5 cellular contexts compared by ENCODE assay signal in the genomic region with DNA sequence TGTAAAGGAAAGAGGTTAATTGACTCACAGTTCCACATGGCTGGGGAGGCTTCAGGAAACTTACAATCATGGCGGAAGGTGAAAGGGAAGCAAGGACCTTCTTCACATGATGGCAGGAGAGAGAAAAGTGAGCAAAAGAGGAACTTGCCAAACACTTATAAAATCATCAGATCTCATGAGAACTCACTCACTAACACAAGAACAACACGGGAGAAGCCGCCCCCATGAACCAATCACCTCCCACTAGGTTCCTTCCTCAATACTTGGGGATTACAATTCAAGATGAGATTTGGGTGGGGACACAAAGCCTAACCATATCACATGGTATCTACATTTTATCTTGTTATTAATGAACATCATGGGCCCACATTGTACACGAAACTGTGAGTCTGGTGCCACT. TPM values are rescaled to one million over a fixed set of nuclear protein-coding genes. Genes with fewer than 3 reads are reported as not detected.
"Had no signal": no experiment of that assay in that cellular context is flagged by ENCODE, and none has a peak within 500 bp of the region (broad histone marks: within the 10 kb centered on the region; RNA-seq: fewer than 3 reads in every experiment).

No MANE protein-coding gene starts in this region.

RNA-seq across cellular contexts. Expression of a gene that starts 51.7 kb away (rescaled TPM):
- total RNA-seq: LHCN-M2, PC-9, Right ventricle myocardium superior, RPMI7951 had no signal
- polyA plus RNA-seq: SK-N-SH had no signal
